4 cellular contexts compared by ENCODE assay signal in the genomic region with DNA sequence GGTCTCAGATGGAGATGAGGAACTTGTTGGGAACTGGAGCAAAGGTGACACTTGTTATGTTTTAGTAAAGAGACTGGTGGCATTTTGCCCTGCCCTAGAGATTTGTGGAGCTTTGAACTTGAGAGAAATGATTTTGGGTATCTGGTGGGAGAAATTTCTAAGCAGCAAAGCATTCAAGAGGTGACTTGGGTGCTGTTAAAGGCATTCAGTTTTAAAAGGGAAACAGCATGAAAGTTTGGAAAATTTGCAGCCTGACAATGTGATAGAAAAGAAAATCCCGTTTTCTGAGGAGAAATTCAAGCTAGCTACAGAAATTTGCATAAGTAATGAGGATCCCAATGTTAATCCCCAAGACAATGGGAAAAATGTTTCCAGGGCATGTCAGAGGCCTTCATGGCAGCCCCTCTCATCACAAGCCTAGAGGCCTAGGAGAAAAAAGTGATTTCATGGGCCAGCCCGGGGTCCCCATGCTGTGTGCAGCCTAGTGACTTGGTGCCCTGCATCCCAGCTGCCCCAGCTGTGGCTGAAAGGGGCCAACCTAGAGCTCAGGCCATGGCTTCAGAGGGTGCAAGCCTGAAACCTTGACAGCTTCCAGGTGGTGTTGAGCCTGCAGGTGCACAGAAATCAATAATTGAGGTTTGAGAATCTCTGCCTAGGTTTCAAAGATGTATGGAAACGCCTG. TPM values are rescaled to one million over a fixed set of nuclear protein-coding genes. Genes with fewer than 3 reads are reported as not detected.
"Had no signal": no experiment of that assay in that cellular context is flagged by ENCODE, and none has a peak within 500 bp of the region (broad histone marks: within the 10 kb centered on the region; RNA-seq: fewer than 3 reads in every experiment).

No MANE protein-coding gene starts in this region.

RNA-seq across cellular contexts. Expression of a gene that starts 37.7 kb away (rescaled TPM):
- total RNA-seq: activated B cell treated with CpG ODN at 0.5 μM for 24 hours; activated CD4-positive, alpha-beta T cell treated with anti-CD3 and anti-CD28 coated beads, Interleukin-2, amount 10 ng/mL, durations not matched to agents 24 days and 14 days; RPMI7951; T-helper 17 cell had no signal
